Comparison of ENCODE assay signal across 8 cellular contexts in the genomic region with DNA sequence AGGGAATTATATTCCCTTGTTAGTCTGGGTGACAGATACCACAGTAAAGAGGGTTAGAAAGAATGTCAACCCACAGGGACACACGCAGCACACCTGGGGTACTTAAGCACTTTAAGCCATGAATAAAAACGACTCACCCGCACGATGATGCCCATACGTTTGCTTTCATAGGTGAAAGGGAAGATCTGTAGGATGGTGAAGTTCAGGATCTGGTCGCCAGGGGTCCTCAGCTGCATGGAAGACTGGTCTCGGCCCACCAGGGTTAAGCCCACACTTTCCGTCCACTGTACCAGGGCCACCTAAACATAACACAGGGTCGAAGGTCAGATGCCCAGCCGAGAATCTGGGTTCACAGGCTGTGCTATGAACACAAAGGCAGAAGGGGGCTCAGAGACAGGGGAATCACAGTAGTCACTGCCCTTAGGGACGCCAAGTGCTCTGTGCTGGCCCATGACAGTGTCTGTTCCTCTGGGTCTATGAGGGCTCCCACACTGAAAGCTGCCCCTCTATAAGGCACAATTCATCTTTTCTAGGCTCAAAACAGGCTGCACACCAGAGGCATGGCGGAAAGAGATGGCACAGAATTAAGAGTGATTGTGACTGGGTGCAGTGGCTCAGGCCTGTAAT.
DNase-seq lines count a peak whose midpoint lies in the region; ATAC-seq and TF ChIP-seq lines count a peak whose summit lies in the region.

No MANE protein-coding gene starts in this region.

- ATAC-seq in GM18873 (IDR thresholded peaks at IDR 0.05; ENCODE audit: low FRiP score, unreplicated experiment) = no peak

- in situ Hi-C loops in astrocyte of the cerebellum (cut with HindIII; ENCODE audit: low sequenced_read_pairs) = no loop called here

- H3K4me3 ChIP-seq in astrocyte of the cerebellum (ENCODE audit: low read depth, low read length) = no peak overlapping the region

- DNase-seq in NCI-H1417 (lab: John Stamatoyannopoulos, UW) (peak; percentile 5 to 75 (median 43)), NCI-H1417 treated with DMSO at 0.1 percent for 48 hours (lab: John Stamatoyannopoulos, UW) (no peak), LoVo (ENCODE audit: low spot score) (peak; percentile 52), T follicular helper cell (ENCODE audit: low read depth) (peak; percentile 19), astrocyte of the cerebellum (ENCODE audit: low read depth) (peak; percentile 54), iPS DF 4.7 (ENCODE audit: extremely low read depth, low spot score) (peak; percentile 60)
- DNase-seq in stimulated activated CD4-positive, alpha-beta T cell treated with anti-CD3 and anti-CD28 coated beads, Interleukin-12 subunit alpha, Interleukin-12 subunit beta, amount 100 ng/mL, for 24 hours (ENCODE audit: low read depth in 2 of 2) = peak; percentile 24 to 74

- peak; percentile 89 for TF ChIP-seq CTCF in astrocyte of the cerebellum (IDR thresholded peaks at IDR 0.05; ENCODE audit: low read depth, low read length, missing control alignments)
